ENCODE assay signal across 13 cellular contexts in genomic region chr10:65032867-65033769, GRCh38.
"Had no signal": no experiment of that assay in that cellular context is flagged by ENCODE, and none has a peak within 500 bp of the region (broad histone marks: within the 10 kb centered on the region; RNA-seq: fewer than 3 reads in every experiment).

No MANE protein-coding gene starts in this region.

- DNase-seq: activated CD4-positive, alpha-beta memory T cell treated with anti-CD3 and anti-CD28 coated beads for 36 hours; activated CD8-positive, alpha-beta memory T cell treated with anti-CD3 and anti-CD28 coated beads, Interleukin-2, amount 10 ng/mL, durations not matched to agents 7 days and 5 days; activated naive CD4-positive, alpha-beta T cell treated with anti-CD3 and anti-CD28 coated beads, Interleukin-2, amount 10 ng/mL, durations not matched to agents 7 days and 5 days; activated T-cell treated with anti-CD3 and anti-CD28 coated beads, Interleukin-2, amount 50 U/mL, for 1 hour; adrenal gland; islet precursor cell; sigmoid colon; stimulated activated CD4-positive, alpha-beta T cell treated with anti-CD3 and anti-CD28 coated beads, Interleukin-12 subunit alpha, Interleukin-12 subunit beta, amount 100 ng/mL, for 4 hours; tibial artery; uterus; WERI-Rb-1 had no signal

- H3K27me3 ChIP-seq: adrenal gland, cardiac muscle cell, sigmoid colon, tibial artery, uterus had no signal

- H3K27ac ChIP-seq: adrenal gland, cardiac muscle cell, sigmoid colon, tibial artery, uterus, WERI-Rb-1 had no signal

- H3K4me3 ChIP-seq: adrenal gland, cardiac muscle cell, sigmoid colon, tibial artery, uterus had no signal

- H3K4me3 Mint-ChIP-seq: activated CD4-positive, alpha-beta memory T cell treated with anti-CD3 and anti-CD28 coated beads for 36 hours; activated CD8-positive, alpha-beta memory T cell treated with anti-CD3 and anti-CD28 coated beads, Interleukin-2, amount 10 ng/mL, durations not matched to agents 7 days and 5 days; activated naive CD4-positive, alpha-beta T cell treated with anti-CD3 and anti-CD28 coated beads, Interleukin-2, amount 10 ng/mL, durations not matched to agents 7 days and 5 days; stimulated activated effector memory CD8-positive, alpha-beta T cell treated with anti-CD3 and anti-CD28 coated beads, Interleukin-12 subunit alpha, Interleukin-12 subunit beta, amount 100 ng/mL, for 72 hours had no signal

- H3K36me3 Mint-ChIP-seq: activated CD4-positive, alpha-beta memory T cell treated with anti-CD3 and anti-CD28 coated beads for 36 hours; activated CD8-positive, alpha-beta memory T cell treated with anti-CD3 and anti-CD28 coated beads, Interleukin-2, amount 10 ng/mL, durations not matched to agents 7 days and 5 days; activated naive CD4-positive, alpha-beta T cell treated with anti-CD3 and anti-CD28 coated beads, Interleukin-2, amount 10 ng/mL, durations not matched to agents 7 days and 5 days; stimulated activated effector memory CD8-positive, alpha-beta T cell treated with anti-CD3 and anti-CD28 coated beads, Interleukin-12 subunit alpha, Interleukin-12 subunit beta, amount 100 ng/mL, for 72 hours had no signal

- H3K4me1 ChIP-seq: adrenal gland, sigmoid colon, uterus had no signal

- H3K27ac Mint-ChIP-seq: activated CD4-positive, alpha-beta memory T cell treated with anti-CD3 and anti-CD28 coated beads for 36 hours; activated CD8-positive, alpha-beta memory T cell treated with anti-CD3 and anti-CD28 coated beads, Interleukin-2, amount 10 ng/mL, durations not matched to agents 7 days and 5 days; activated naive CD4-positive, alpha-beta T cell treated with anti-CD3 and anti-CD28 coated beads, Interleukin-2, amount 10 ng/mL, durations not matched to agents 7 days and 5 days; stimulated activated effector memory CD8-positive, alpha-beta T cell treated with anti-CD3 and anti-CD28 coated beads, Interleukin-12 subunit alpha, Interleukin-12 subunit beta, amount 100 ng/mL, for 72 hours had no signal

- ATAC-seq: activated CD8-positive, alpha-beta memory T cell treated with anti-CD3 and anti-CD28 coated beads, Interleukin-2, amount 10 ng/mL, durations not matched to agents 7 days and 5 days had no signal

- H3K9me3 ChIP-seq: adrenal gland, uterus had no signal

- H3K4me1 Mint-ChIP-seq: activated CD8-positive, alpha-beta memory T cell treated with anti-CD3 and anti-CD28 coated beads, Interleukin-2, amount 10 ng/mL, durations not matched to agents 7 days and 5 days; activated naive CD4-positive, alpha-beta T cell treated with anti-CD3 and anti-CD28 coated beads, Interleukin-2, amount 10 ng/mL, durations not matched to agents 7 days and 5 days; stimulated activated effector memory CD8-positive, alpha-beta T cell treated with anti-CD3 and anti-CD28 coated beads, Interleukin-12 subunit alpha, Interleukin-12 subunit beta, amount 100 ng/mL, for 72 hours had no signal

- H3K36me3 ChIP-seq: adrenal gland, cardiac muscle cell, sigmoid colon, tibial artery, uterus, WERI-Rb-1 had no signal

- H3K27me3 Mint-ChIP-seq: activated CD4-positive, alpha-beta memory T cell treated with anti-CD3 and anti-CD28 coated beads for 36 hours; activated CD8-positive, alpha-beta memory T cell treated with anti-CD3 and anti-CD28 coated beads, Interleukin-2, amount 10 ng/mL, durations not matched to agents 7 days and 5 days; activated naive CD4-positive, alpha-beta T cell treated with anti-CD3 and anti-CD28 coated beads, Interleukin-2, amount 10 ng/mL, durations not matched to agents 7 days and 5 days had no signal
